In genomic region chr4:2780643-2781042, GRCh38 we compare ENCODE assay signal across 6 cellular contexts. TPM values are rescaled to one million over a fixed set of nuclear protein-coding genes. Genes with fewer than 3 reads are reported as not detected.
DNase-seq lines count a peak whose midpoint lies in the region; ATAC-seq, FAIRE-seq and TF ChIP-seq lines count a peak whose summit lies in the region.
"Not testable (repeated sequence)": the region's sequence is repeated elsewhere in the genome, so short reads cannot be mapped to it uniquely, and the experiment has no call there.

No MANE protein-coding gene starts in this region.

- not testable (repeated sequence) for H3K23me2 ChIP-seq in H1 (ENCODE audit: low read depth, low read length)

- H2BK5ac ChIP-seq in H1 (ENCODE audit: low read depth, low read length): not testable (repeated sequence)

- not testable (repeated sequence) for H3K9ac ChIP-seq in NT2/D1 (ENCODE audit: insufficient read length, low read depth); H1 (replicated peaks in 1 of 4; ENCODE audit: extremely low read depth in 1 of 4, low read depth in 3 of 4, low read length in 3 of 4)

- FAIRE-seq in H1 (lab: Jason Lieb, UNC): not testable (repeated sequence)

- POLR2A ChIA-PET in H1 (lab: Charles Lee; ENCODE audit: partially characterized antibody): interaction anchor here (0.6 to 1.3 kb wide), 5 partner anchors 11 to 85 kb away, joined by 3 to 4 read pairs (median 3); no protein-coding TSS in a partner anchor

- not testable (repeated sequence) for H2BK20ac ChIP-seq in H1 (ENCODE audit: low read length)

- H3K4me3 Mint-ChIP-seq in activated T-cell treated with anti-CD3 and anti-CD28 coated beads, Interleukin-2, amount 50 U/mL, for 24 hours: not testable (repeated sequence)

- H3K23ac ChIP-seq in H1 (ENCODE audit: insufficient read length): not testable (repeated sequence)

- not testable (repeated sequence) for H4K8ac ChIP-seq in H1 (ENCODE audit: extremely low read depth, insufficient read depth, low read length)

- H4K91ac ChIP-seq in H1 (replicated peaks; ENCODE audit: insufficient read length, low read length): not testable (repeated sequence)

- TF ChIP-seq POLR2A in H1 (IDR thresholded peaks at IDR 0.05; ENCODE audit: control extremely low read depth in 1 of 2, low read depth in 2 of 2, low read length in 2 of 2); sigmoid colon (IDR thresholded peaks at IDR 0.05): not testable (repeated sequence)

- peaks cover 18% of the 10 kb centered on the region for H3K9me3 Mint-ChIP-seq in activated T-cell treated with anti-CD3 and anti-CD28 coated beads, Interleukin-2, amount 50 U/mL, for 24 hours

- H4K20me1 ChIP-seq in H1 (replicated peaks in 1 of 2; ENCODE audit: control insufficient read depth in 1 of 2, insufficient read depth in 2 of 2, low read length in 2 of 2): not testable (repeated sequence)

- not testable (repeated sequence) for H3K27ac Mint-ChIP-seq in activated T-cell treated with anti-CD3 and anti-CD28 coated beads, Interleukin-2, amount 50 U/mL, for 24 hours

- intact Hi-C loops in sigmoid colon (cut with DNase I): not testable (repeated sequence)

- not testable (repeated sequence) for H3K27me3 Mint-ChIP-seq in activated T-cell treated with anti-CD3 and anti-CD28 coated beads, Interleukin-2, amount 50 U/mL, for 24 hours

- H2AFZ ChIP-seq in H1 (ENCODE audit: low read length): not testable (repeated sequence)

- not testable (repeated sequence) for TF ChIP-seq EP300 in H1 (IDR thresholded peaks at IDR 0.05; ENCODE audit: borderline replicate concordance in 1 of 2, low read depth in 2 of 2, low read length in 2 of 2); sigmoid colon (IDR thresholded peaks at IDR 0.05)

- WGBS in H1 (ENCODE audit: extremely low coverage in 1 of 2, insufficient coverage in 1 of 2, insufficient read length in 1 of 2, insufficient replicate concordance in 2 of 2, low coverage in 1 of 2, low lambda C conversion rate in 2 of 2, missing lambda C conversion rate in 1 of 2), 2 experiments: 70% methylated on average over 5 of the region's 5 CpGs; no CpG with 5 or more reads in 1 of the 2 experiments
- 88 to 92% methylated on average over 5 of the region's 5 CpGs for WGBS in sigmoid colon, 2 donors

- H3K18ac ChIP-seq in H1 (ENCODE audit: extremely low read depth, low read length): not testable (repeated sequence)

- H2BK15ac ChIP-seq in H1 (ENCODE audit: low read length): not testable (repeated sequence)

- H4K5ac ChIP-seq in H1 (ENCODE audit: insufficient read length, low read depth, low read length): not testable (repeated sequence)

- not testable (repeated sequence) for H3K79me1 ChIP-seq in H1 (ENCODE audit: low read depth, low read length)

- H2AK5ac ChIP-seq in H1 (ENCODE audit: low read depth, low read length): not testable (repeated sequence)

- not testable (repeated sequence) for H3K36me3 Mint-ChIP-seq in activated T-cell treated with anti-CD3 and anti-CD28 coated beads, Interleukin-2, amount 50 U/mL, for 24 hours (ENCODE audit: low read depth)

- DNase-seq in H7: peak; percentile 20
- peak; percentile 30 for DNase-seq in NT2/D1 (ENCODE audit: low read depth, low spot score)
- DNase-seq in activated T-cell treated with anti-CD3 and anti-CD28 coated beads, Interleukin-2, amount 50 U/mL, for 24 hours: peak; percentile 6
- not testable (repeated sequence) for DNase-seq in H1 (ENCODE audit: low read depth in 1 of 2, low spot score in 2 of 2)
- peak; percentile 14 for DNase-seq in left lobe of liver (ENCODE audit: low spot score)
- peak; percentile 21 for DNase-seq in sigmoid colon

- CTCF ChIA-PET in H1 (lab: Charles Lee; ENCODE audit: partially characterized antibody): interaction anchor here (1.3 kb wide), 1 partner anchor 20 kb away, joined by 3 read pairs; no protein-coding TSS in a partner anchor

- not testable (repeated sequence) for H3K4me3 ChIP-seq in H7 (ENCODE audit: insufficient read depth, low read depth, low read length); NT2/D1 (ENCODE audit: insufficient read length, low read depth); H1 (ENCODE audit: extremely low read depth in 1 of 4, insufficient read depth in 2 of 4, low read depth in 3 of 4, low read length in 4 of 4); sigmoid colon

- not testable (repeated sequence) for H3K27ac ChIP-seq in H1 (ENCODE audit: low read depth, low read length); sigmoid colon

- not testable (repeated sequence) for H3K56ac ChIP-seq in H1 (replicated peaks; ENCODE audit: insufficient read length, low read depth, low read length)

- ATAC-seq in left lobe of liver: not testable (repeated sequence)

- not testable (repeated sequence) for H3K4me2 ChIP-seq in H1 (ENCODE audit: insufficient read depth in 1 of 2, low read depth in 2 of 2, low read length in 2 of 2)

- H3K4ac ChIP-seq in H1 (replicated peaks; ENCODE audit: insufficient read length, low read depth, low read length): not testable (repeated sequence)

- not testable (repeated sequence) for H3K14ac ChIP-seq in H1 (ENCODE audit: insufficient read length)

- H3K4me1 Mint-ChIP-seq in activated T-cell treated with anti-CD3 and anti-CD28 coated beads, Interleukin-2, amount 50 U/mL, for 24 hours (ENCODE audit: low read depth): peaks cover 19% of the 10 kb centered on the region

- not testable (repeated sequence) for H2BK12ac ChIP-seq in H1 (ENCODE audit: low read depth, low read length)

- H2BK120ac ChIP-seq in H1 (replicated peaks; ENCODE audit: low read depth, low read length): not testable (repeated sequence)

- not testable (repeated sequence) for TF ChIP-seq CTCF in H1 (IDR thresholded peaks at IDR 0.05; ENCODE audit: control extremely low read depth in 1 of 3, insufficient read depth in 1 of 3, low read depth in 1 of 3, low read length in 3 of 3); sigmoid colon (IDR thresholded peaks at IDR 0.05)

- not testable (repeated sequence) for H3K4me1 ChIP-seq in NT2/D1 (ENCODE audit: insufficient read depth, insufficient read length); H1 (replicated peaks in 1 of 4; ENCODE audit: control insufficient read depth in 3 of 4, insufficient read depth in 4 of 4, low read length in 3 of 4); sigmoid colon

- H3K79me2 ChIP-seq in H1 (ENCODE audit: control insufficient read depth in 1 of 2, insufficient read depth in 2 of 2, low read length in 2 of 2): not testable (repeated sequence)

- TF ChIP-seq RAD21 in H1 (IDR thresholded peaks at IDR 0.05 in 1 of 2, conservative IDR thresholded peaks at IDR 0.05 in 1 of 2; ENCODE audit: low read depth in 2 of 2, low read length in 2 of 2): not testable (repeated sequence)

- H3K36me3 ChIP-seq in H7 (replicated peaks; ENCODE audit: control insufficient read depth, insufficient read depth, low read length); NT2/D1 (ENCODE audit: insufficient read depth, insufficient read length, low read length); H1 (ENCODE audit: control insufficient read depth in 2 of 4, insufficient read depth in 4 of 4, low read length in 3 of 4); sigmoid colon: not testable (repeated sequence)

- not testable (repeated sequence) for H3K27me3 ChIP-seq in H7 (ENCODE audit: control insufficient read depth, insufficient read depth, low read length); NT2/D1 (ENCODE audit: insufficient read depth, insufficient read length); H1 (replicated peaks in 1 of 4; ENCODE audit: control insufficient read depth in 3 of 4, extremely low read depth in 1 of 4, insufficient read depth in 3 of 4, low read length in 3 of 4); sigmoid colon

- H3K9me3 ChIP-seq in NT2/D1 (ENCODE audit: insufficient read depth, low read length); H1 (ENCODE audit: insufficient read depth in 2 of 2, low read depth in 1 of 2, low read length in 1 of 2); sigmoid colon: not testable (repeated sequence)

TF ChIP-seq in H1, 55 proteins besides CTCF, POLR2A, EP300 and RAD21:
- TF ChIP-seq YY1 (IDR thresholded peaks at IDR 0.05; ENCODE audit: low read depth, low read length) (peak; percentile 37; the same call in 1 of the 2 replicates), SRF (IDR thresholded peaks at IDR 0.05; ENCODE audit: low read depth, low read length) (peak; percentile 37; the same call in 1 of the 2 replicates)
TF ChIP-seq in H1: peak in this region for 2; not testable (repeated sequence) for 53.

RNA-seq across cellular contexts. Expression of gene SH3BP2, which starts 12.2 kb away (rescaled TPM):
- 20.4 and 35.5 TPM in 2 replicates for total RNA-seq in H7 (2014; rRNA removed; shearing (Covaris generic))
- 31.4 and 32.4 TPM in 2 replicates for total RNA-seq in H1 (2021; fragmentation: NEBNext Ultra II Directional; extraction: Animal tissue kit (Norgen Biotek cat#: 25700))
- polyA plus RNA-seq in H1 (2011; rRNA removed): 27.4 and 45.8 TPM in 2 replicates
- polyA plus RNA-seq in H1 (2011; cell fraction: cytosol; rRNA removed): 29.6 TPM
- 119 TPM for polyA plus RNA-seq in H1 (2011; cell fraction: nucleus; rRNA removed)
- 18.2 to 28.4 TPM (median 24.8 TPM) in 4 replicates for polyA plus RNA-seq in H1 (2012, experiment 1 of 2)
- 13.6 TPM for polyA plus RNA-seq in H1 (2012, experiment 2 of 2)
- 19.6 TPM for polyA plus RNA-seq in H1 (2013, experiment 1 of 2)
- 18.1 TPM for polyA plus RNA-seq in H1 (2013, experiment 2 of 2)
- polyA minus RNA-seq in H1 (2011; rRNA and poly(A)+ RNA removed): 52.4 and 64.8 TPM in 2 replicates
- 25.8 TPM for polyA minus RNA-seq in H1 (2011; cell fraction: cytosol; rRNA and poly(A)+ RNA removed)
- 51.1 TPM for polyA minus RNA-seq in H1 (2011; cell fraction: nucleus; rRNA and poly(A)+ RNA removed)
- total RNA-seq in left lobe of liver: 59.8 TPM
- 10 to 100 TPM; 18.4 to 49.3 (median 24.2) TPM for total RNA-seq in sigmoid colon
- 10 to 100 TPM; 18.6 to 82.4 (median 35.6) TPM for polyA plus RNA-seq in sigmoid colon

RNA-seq across cellular contexts. Expression of gene TNIP2, which starts 24.5 kb away (rescaled TPM):
- total RNA-seq in H7 (2014; rRNA removed; shearing (Covaris generic)): 44.6 and 51.3 TPM in 2 replicates
- 36.2 and 37.7 TPM in 2 replicates for total RNA-seq in H1 (2021; fragmentation: NEBNext Ultra II Directional; extraction: Animal tissue kit (Norgen Biotek cat#: 25700))
- polyA plus RNA-seq in H1 (2011; rRNA removed) (23.7 and 35.7 TPM in 2 replicates), sigmoid colon (10 to 100 TPM; 51.7 to 65.0 (median 51.8) TPM)
- polyA plus RNA-seq in H1 (2011; cell fraction: cytosol; rRNA removed): 41.8 TPM
- polyA plus RNA-seq in H1 (2011; cell fraction: nucleus; rRNA removed): 54.1 TPM
- 26.4 to 39.9 TPM (median 39.1 TPM) in 4 replicates for polyA plus RNA-seq in H1 (2012, experiment 1 of 2)
- 29.2 TPM for polyA plus RNA-seq in H1 (2012, experiment 2 of 2)
- 21.6 TPM for polyA plus RNA-seq in H1 (2013, experiment 1 of 2)
- polyA plus RNA-seq in H1 (2013, experiment 2 of 2): 23.2 TPM
- polyA minus RNA-seq in H1 (2011; rRNA and poly(A)+ RNA removed): 7.9 and 15.5 TPM in 2 replicates
- polyA minus RNA-seq in H1 (2011; cell fraction: cytosol; rRNA and poly(A)+ RNA removed): 13.5 TPM
- polyA minus RNA-seq in H1 (2011; cell fraction: nucleus; rRNA and poly(A)+ RNA removed): 19.3 TPM
- total RNA-seq in left lobe of liver (13.1 TPM), sigmoid colon (10 to 100 TPM; 56.3 to 68.8 (median 66.9) TPM)
